Comparison of ENCODE assay signal across 19 cellular contexts in the genomic region with DNA sequence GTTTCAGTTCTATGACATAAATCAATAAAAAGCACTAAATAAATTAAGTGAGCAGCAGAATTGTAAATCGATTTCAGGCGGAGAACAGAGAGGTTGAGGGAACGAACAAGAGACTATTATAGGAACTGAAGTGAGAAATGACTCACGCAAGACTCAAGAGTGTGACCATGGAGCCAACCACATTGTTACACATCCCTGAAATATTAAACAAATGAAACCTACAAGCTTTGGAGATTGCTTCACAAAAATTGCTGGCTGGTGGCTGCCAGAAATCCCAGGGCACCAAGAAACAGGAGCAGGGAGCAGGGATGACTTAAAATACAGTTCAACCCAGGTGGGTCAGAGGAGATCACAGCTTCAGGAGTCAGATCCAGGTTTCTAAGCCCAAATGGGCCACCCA.
DNase-seq lines count a peak whose midpoint lies in the region; FAIRE-seq and TF ChIP-seq lines count a peak whose summit lies in the region.
"Had no signal": no experiment of that assay in that cellular context is flagged by ENCODE, and none has a peak within 500 bp of the region (broad histone marks: within the 10 kb centered on the region; RNA-seq: fewer than 3 reads in every experiment).

No MANE protein-coding gene starts in this region.

- DNase-seq in ELR (ENCODE audit: low read depth), result peak; percentile 57
- DNase-seq in MV-4-11 (lab: John Stamatoyannopoulos, UW), result peak; percentile 88
- DNase-seq in epithelial cell of esophagus (ENCODE audit: low read depth), result peak; percentile 6
- peak; percentile 18 for DNase-seq in urothelium cell line (ENCODE audit: low spot score)
- no peak for DNase-seq in NCI-H524 treated with DMSO at 0.1 percent for 48 hours (lab: John Stamatoyannopoulos, UW)
- DNase-seq in NCI-H2107 (lab: John Stamatoyannopoulos, UW), result no peak
- DNase-seq in kidney tubule cell (ENCODE audit: low spot score), result no peak
- DNase-seq: activated CD4-positive, alpha-beta T cell treated with anti-CD3 and anti-CD28 coated beads for 4 hours; activated CD8-positive, alpha-beta memory T cell treated with anti-CD3 and anti-CD28 coated beads, Interleukin-2, amount 10 ng/mL, durations not matched to agents 7 days and 5 days; Calu3; H9; NCI-H2081; NCI-H510A; nucleus accumbens had no signal

- FAIRE-seq in urothelium cell line (lab: Jason Lieb, UNC), result no peak
- FAIRE-seq: GM12891, HepG2 had no signal

- no peak for TF ChIP-seq CTCF in epithelial cell of esophagus (IDR thresholded peaks at IDR 0.05; ENCODE audit: insufficient read depth, low read depth, low read length, missing control alignments)

- no peak overlapping the region for H3K4me3 ChIP-seq in epithelial cell of esophagus (ENCODE audit: low read length)
- H3K4me3 ChIP-seq: BLaER1 treated with 17β-estradiol and CSF1 and Interleukin-3, amounts not matched to agents 10 nM and 100 nM; cardiac muscle cell; right atrium auricular region had no signal

Comparison
In these comparisons a context has a peak if more than half of its experiments do, and no peak if none do; other contexts are left out.
1. DNase-seq: peak in ELR (single experiment), MV-4-11 (single experiment), epithelial cell of esophagus (single experiment) and urothelium cell line (single experiment); none in NCI-H524 treated with DMSO at 0.1 percent for 48 hours (single experiment), NCI-H2107 (single experiment) and kidney tubule cell (single experiment).